14 cellular contexts compared by ENCODE assay signal in the genomic region with DNA sequence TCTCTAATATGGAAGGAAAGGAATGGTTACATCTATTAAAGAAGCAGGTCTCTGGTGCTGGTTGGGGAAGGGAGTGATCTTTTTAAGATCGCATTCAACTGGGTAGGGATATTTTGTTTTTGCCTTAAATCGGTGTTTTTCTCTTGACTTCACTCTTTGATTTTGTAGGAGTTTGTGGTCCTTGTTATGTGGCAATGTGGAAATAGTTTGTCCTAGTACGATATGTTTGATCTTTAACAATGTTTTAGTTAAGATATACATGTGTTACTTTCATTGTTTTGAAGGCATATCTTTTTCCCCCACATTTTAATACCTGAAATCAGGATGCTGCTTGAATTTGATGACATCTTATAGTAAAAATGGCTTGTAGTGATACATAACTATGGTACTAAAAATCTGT. TPM values are rescaled to one million over a fixed set of nuclear protein-coding genes. Genes with fewer than 3 reads are reported as not detected.
DNase-seq lines count a peak whose midpoint lies in the region; ATAC-seq and TF ChIP-seq lines count a peak whose summit lies in the region.
"Had no signal": no experiment of that assay in that cellular context is flagged by ENCODE, and none has a peak within 500 bp of the region (broad histone marks: within the 10 kb centered on the region; RNA-seq: fewer than 3 reads in every experiment).

No MANE protein-coding gene starts in this region.

- H3K27me3 Mint-ChIP-seq in natural killer cell (ENCODE audit: low read depth in 2 of 2) (no peaks in the 10 kb centered on the region), type B pancreatic cell (no peaks in the 10 kb centered on the region)
- H3K27me3 Mint-ChIP-seq in natural killer cell treated with Interleukin-12 subunit alpha and Interleukin-12 subunit beta and Interleukin-15 and Interleukin-18, amount 100 ng/mL, for 72 hours, result no peaks in the 10 kb centered on the region
- no peaks in the 10 kb centered on the region for H3K27me3 Mint-ChIP-seq in activated naive CD8-positive, alpha-beta T cell

- ATAC-seq in natural killer cell, result no peak
- no peak for ATAC-seq in natural killer cell treated with Interleukin-12 subunit alpha and Interleukin-12 subunit beta and Interleukin-15 and Interleukin-18, amount 100 ng/mL, for 72 hours
- ATAC-seq: heart right ventricle, lower lobe of right lung had no signal

- H3K4me1 Mint-ChIP-seq in natural killer cell (peaks cover 42 to 50% of the 10 kb centered on the region in 2 donors), type B pancreatic cell (ENCODE audit: unreplicated experiment) (peaks cover 11% of the 10 kb centered on the region)
- H3K4me1 Mint-ChIP-seq in natural killer cell treated with Interleukin-12 subunit alpha and Interleukin-12 subunit beta and Interleukin-15 and Interleukin-18, amount 100 ng/mL, for 72 hours (ENCODE audit: low read depth in 2 of 2), result peaks cover 36 to 46% of the 10 kb centered on the region in 2 donors
- H3K4me1 Mint-ChIP-seq in activated naive CD8-positive, alpha-beta T cell (ENCODE audit: low read depth), result peaks cover 68% of the 10 kb centered on the region

- DNase-seq in natural killer cell, result no peak
- DNase-seq in natural killer cell treated with Interleukin-12 subunit alpha and Interleukin-12 subunit beta and Interleukin-15 and Interleukin-18, amount 100 ng/mL, for 72 hours (ENCODE audit: low spot score), result no peak
- no peak for DNase-seq in type B pancreatic cell (ENCODE audit: extremely low spot score, unreplicated experiment)
- DNase-seq in mucosa of gallbladder (ENCODE audit: low spot score), result no peak
- DNase-seq in NCI-H1092 treated with DMSO at 0.1 percent for 48 hours (lab: John Stamatoyannopoulos, UW), result no peak
- DNase-seq: activated CD4-positive, alpha-beta T cell treated with anti-CD3 and anti-CD28 coated beads for 4 hours; heart right ventricle; Kasumi-1; lower lobe of right lung; NCI-H1105 treated with DMSO at 0.1 percent for 48 hours; NCI-H748 treated with DMSO at 0.1 percent for 48 hours; OCI-M1; T1000 had no signal

- intact Hi-C loops in natural killer cell (cut with micrococcal nuclease), result no loop called here

- H3K27ac Mint-ChIP-seq in natural killer cell (peak overlapping the region; percentile 35 to 64), type B pancreatic cell (peak overlapping the region; percentile 30)
- H3K27ac Mint-ChIP-seq in natural killer cell treated with Interleukin-12 subunit alpha and Interleukin-12 subunit beta and Interleukin-15 and Interleukin-18, amount 100 ng/mL, for 72 hours, result no peak overlapping the region
- peak overlapping the region; percentile 69 for H3K27ac Mint-ChIP-seq in activated naive CD8-positive, alpha-beta T cell

- H3K4me3 Mint-ChIP-seq in natural killer cell (no peak overlapping the region), type B pancreatic cell (no peak overlapping the region)
- H3K4me3 Mint-ChIP-seq in natural killer cell treated with Interleukin-12 subunit alpha and Interleukin-12 subunit beta and Interleukin-15 and Interleukin-18, amount 100 ng/mL, for 72 hours, result no peak overlapping the region
- H3K4me3 Mint-ChIP-seq in activated naive CD8-positive, alpha-beta T cell, result peak overlapping the region; percentile 74

- H3K36me3 Mint-ChIP-seq in natural killer cell (peaks cover 10% of the 10 kb centered on the region), type B pancreatic cell (peaks cover 21% of the 10 kb centered on the region)
- H3K36me3 Mint-ChIP-seq in natural killer cell treated with Interleukin-12 subunit alpha and Interleukin-12 subunit beta and Interleukin-15 and Interleukin-18, amount 100 ng/mL, for 72 hours, result peaks cover 17% of the 10 kb centered on the region
- peaks cover 13% of the 10 kb centered on the region for H3K36me3 Mint-ChIP-seq in activated naive CD8-positive, alpha-beta T cell

- H3K9me3 Mint-ChIP-seq in natural killer cell, result no peaks in the 10 kb centered on the region
- no peaks in the 10 kb centered on the region for H3K9me3 Mint-ChIP-seq in natural killer cell treated with Interleukin-12 subunit alpha and Interleukin-12 subunit beta and Interleukin-15 and Interleukin-18, amount 100 ng/mL, for 72 hours
- H3K9me3 Mint-ChIP-seq in activated naive CD8-positive, alpha-beta T cell (ENCODE audit: low read depth), result no peaks in the 10 kb centered on the region
- no peaks in the 10 kb centered on the region for H3K9me3 Mint-ChIP-seq in type B pancreatic cell

- TF ChIP-seq CTCF in natural killer cell (IDR thresholded peaks at IDR 0.05) (no peak), type B pancreatic cell (conservative IDR thresholded peaks at IDR 0.05) (no peak)

RNA-seq across cellular contexts. Expression of gene GGNBP2, which starts 8.7 kb away (rescaled TPM):
- 100 to 1,000 TPM; 183 to 233 (median 197) TPM for total RNA-seq in natural killer cell
- 100 to 1,000 TPM; 128 to 130 TPM for total RNA-seq in natural killer cell treated with Interleukin-12 subunit alpha and Interleukin-12 subunit beta and Interleukin-15 and Interleukin-18, amount 100 ng/mL, for 72 hours
- 63.7 and 72.0 TPM in 2 replicates for total RNA-seq in type B pancreatic cell (ENCODE audit: low replicate concordance)
- total RNA-seq in mucosa of gallbladder, result 65.9 TPM

RNA-seq across cellular contexts. Expression of gene PIGW, which starts 18.7 kb away (rescaled TPM):
- total RNA-seq in natural killer cell, result 1 to 10 TPM; 4.6 to 8.3 (median 5.0) TPM
- 10 to 100 TPM; 13.0 to 21.5 TPM for total RNA-seq in natural killer cell treated with Interleukin-12 subunit alpha and Interleukin-12 subunit beta and Interleukin-15 and Interleukin-18, amount 100 ng/mL, for 72 hours
- total RNA-seq in type B pancreatic cell (ENCODE audit: low replicate concordance), result 11.1 and 13.5 TPM in 2 replicates
- 2.7 TPM for total RNA-seq in mucosa of gallbladder

RNA-seq across cellular contexts. Expression of gene MYO19, which starts 18.8 kb away (rescaled TPM):
- total RNA-seq in natural killer cell (100 to 1,000 TPM in 2 of 3 donors, 10 to 100 TPM in 1; 84.2 to 119 (median 104) TPM), type B pancreatic cell (ENCODE audit: low replicate concordance) (71.3 and 94.7 TPM in 2 replicates), mucosa of gallbladder (46.2 TPM)
- total RNA-seq in natural killer cell treated with Interleukin-12 subunit alpha and Interleukin-12 subunit beta and Interleukin-15 and Interleukin-18, amount 100 ng/mL, for 72 hours, result 100 to 1,000 TPM; 103 to 333 TPM

RNA-seq across cellular contexts. Expression of gene DHRS11, which starts 38.2 kb away (rescaled TPM):
- total RNA-seq in natural killer cell (1 to 10 TPM; 2.7 to 6.0 (median 4.9) TPM), type B pancreatic cell (ENCODE audit: low replicate concordance) (30.0 and 60.0 TPM in 2 replicates), mucosa of gallbladder (16.9 TPM)
- total RNA-seq in natural killer cell treated with Interleukin-12 subunit alpha and Interleukin-12 subunit beta and Interleukin-15 and Interleukin-18, amount 100 ng/mL, for 72 hours, result 10 to 100 TPM in 1 of 2 donors, 1 to 10 TPM in 1; 5.2 to 16.8 TPM

RNA-seq across cellular contexts. Expression of gene MRM1, which starts 47.9 kb away (rescaled TPM):
- total RNA-seq in natural killer cell (1 to 10 TPM; 1.3 to 2.8 (median 1.7) TPM), type B pancreatic cell (ENCODE audit: low replicate concordance) (9.7 and 11.8 TPM in 2 replicates), mucosa of gallbladder (8.3 TPM)
- total RNA-seq in natural killer cell treated with Interleukin-12 subunit alpha and Interleukin-12 subunit beta and Interleukin-15 and Interleukin-18, amount 100 ng/mL, for 72 hours, result 10 to 100 TPM; 10.5 to 22.6 TPM

Comparison
In these comparisons a context has a peak if more than half of its experiments do, and no peak if none do; other contexts are left out.
1. H3K27ac Mint-ChIP-seq: peak in natural killer cell (2 of 2), activated naive CD8-positive, alpha-beta T cell (single experiment) and type B pancreatic cell (single experiment); none in natural killer cell treated with Interleukin-12 subunit alpha and Interleukin-12 subunit beta and Interleukin-15 and Interleukin-18, amount 100 ng/mL, for 72 hours (0 of 2).